In genomic region chr3:55521086-55522060, GRCh38 we compare ENCODE assay signal across 13 cellular contexts. TPM values are rescaled to one million over a fixed set of nuclear protein-coding genes. Genes with fewer than 3 reads are reported as not detected.
DNase-seq lines count a peak whose midpoint lies in the region; ATAC-seq, FAIRE-seq and TF ChIP-seq lines count a peak whose summit lies in the region.
"Had no signal": no experiment of that assay in that cellular context is flagged by ENCODE, and none has a peak within 500 bp of the region (broad histone marks: within the 10 kb centered on the region; RNA-seq: fewer than 3 reads in every experiment).

No MANE protein-coding gene starts in this region.

- TF ChIP-seq CTCF in GM23338 (conservative IDR thresholded peaks at IDR 0.05; ENCODE audit: low read depth in 2 of 2): no peak
- no peak for TF ChIP-seq CTCF in foreskin keratinocyte (conservative IDR thresholded peaks at IDR 0.05)

- no peak overlapping the region for H3K4me3 ChIP-seq in GM23338
- H3K4me3 ChIP-seq: adrenal gland, mucosa of descending colon had no signal

- TF ChIP-seq POLR2A in GM12891 (IDR thresholded peaks at IDR 0.05; ENCODE audit: low read depth, low read length): no peak

- H3K4me2 ChIP-seq in GM23338: peak overlapping the region; percentile 44

- H4K20me1 ChIP-seq in GM23338 (replicated peaks; ENCODE audit: insufficient read depth): no peaks in the 10 kb centered on the region

- peak overlapping the region; percentile 53; the same call in 1 of the 2 replicates for H2AFZ ChIP-seq in GM23338

- no peak for FAIRE-seq in GM12891 (lab: Jason Lieb, UNC)
- FAIRE-seq: D721Med had no signal

- H3K79me2 ChIP-seq in GM23338 (replicated peaks; ENCODE audit: insufficient read depth): no peaks in the 10 kb centered on the region

- peak overlapping the region; percentile 43; the same call in 1 of the 2 replicates for H3K27ac Mint-ChIP-seq in GM23338

- peak; percentile 60 for ATAC-seq in GM23338
- peak; percentile 40 for ATAC-seq in foreskin keratinocyte
- ATAC-seq in HG03520 (IDR thresholded peaks at IDR 0.05; ENCODE audit: unreplicated experiment): no peak
- ATAC-seq: mucosa of descending colon had no signal

- H3K4me1 ChIP-seq in GM23338 (ENCODE audit: insufficient read depth): peaks cover 29% of the 10 kb centered on the region
- peaks cover 39% of the 10 kb centered on the region for H3K4me1 ChIP-seq in foreskin keratinocyte

- H3K36me3 Mint-ChIP-seq in GM23338 (ENCODE audit: low read depth): no peaks in the 10 kb centered on the region

- no peaks in the 10 kb centered on the region for H3K36me3 ChIP-seq in GM23338 (ENCODE audit: insufficient read depth)
- H3K36me3 ChIP-seq: adrenal gland had no signal

- H3F3A ChIP-seq in GM23338 (replicated peaks; ENCODE audit: low read depth): no peaks in the 10 kb centered on the region

- H3K9me2 ChIP-seq in GM23338 (ENCODE audit: insufficient read depth): peaks cover 13% of the 10 kb centered on the region

- H3K27ac ChIP-seq in GM23338 (ENCODE audit: low read depth) (peak overlapping the region; percentile 1; the same call in 1 of the 2 replicates), foreskin keratinocyte (no peak overlapping the region)
- H3K27ac ChIP-seq: adrenal gland had no signal

- no peaks in the 10 kb centered on the region for H3K9me3 Mint-ChIP-seq in GM23338

- DNase-seq in GM23338 (ENCODE audit: low spot score): peak; percentile 28
- peak; percentile 4 for DNase-seq in RPMI8226
- peak in 1 of 2 donors; percentile 40 for DNase-seq in foreskin keratinocyte
- peak; percentile 40 for DNase-seq in stromal cell of bone marrow (ENCODE audit: low read depth)
- no peak for DNase-seq in NCI-H2171 (lab: John Stamatoyannopoulos, UW)
- DNase-seq in GM12891 (ENCODE audit: insufficient read length, low spot score): no peak
- DNase-seq: adrenal gland, hypothalamus, mucosa of descending colon, NCI-H446, substantia nigra had no signal

- no peak overlapping the region; the same call in 2 of the 3 replicates for H3K4me3 Mint-ChIP-seq in GM23338

- H3K27me3 Mint-ChIP-seq in GM23338 (ENCODE audit: insufficient read depth, low read depth, poor library complexity): peaks cover 2% of the 10 kb centered on the region

- H3K4me1 Mint-ChIP-seq in GM23338: peaks cover 43% of the 10 kb centered on the region

- H3K27me3 ChIP-seq in GM23338 (ENCODE audit: insufficient read depth) (no peaks in the 10 kb centered on the region), foreskin keratinocyte (no peaks in the 10 kb centered on the region)

TF ChIP-seq in GM23338, 12 proteins besides CTCF, POLR2A, EP300 and RAD21 (continues in another document):
- TF ChIP-seq REST (IDR thresholded peaks at IDR 0.05; ENCODE audit: unreplicated experiment) (no peak), STAT1 (IDR thresholded peaks at IDR 0.05; ENCODE audit: unreplicated experiment) (no peak), JUNB (IDR thresholded peaks at IDR 0.05; ENCODE audit: unreplicated experiment) (no peak)

TF ChIP-seq in GM12891, 5 proteins besides CTCF, POLR2A, EP300 and RAD21:
- no peak for TF ChIP-seq SPI1 (IDR thresholded peaks at IDR 0.05; ENCODE audit: low read depth, low read length)
- TF ChIP-seq POLR2AphosphoS5 (IDR thresholded peaks at IDR 0.05; ENCODE audit: low read depth, low read length): no peak
- no peak for TF ChIP-seq POU2F2 (IDR thresholded peaks at IDR 0.05; ENCODE audit: low read depth, low read length)
- no peak for TF ChIP-seq PAX5 (IDR thresholded peaks at IDR 0.05; ENCODE audit: insufficient read depth, low read length, severe bottlenecking)

RNA-seq across cellular contexts. Expression of gene WNT5A, which starts 34.3 kb away (rescaled TPM):
- total RNA-seq in GM23338 (2014; rRNA removed; shearing (Covaris generic)): 2.2 and 4.0 TPM in 2 replicates
- polyA plus RNA-seq in GM23338 (2016; fragmentation: Nextera tagmentation; extraction: Ambion mirVana) (0.53 and 0.82 TPM in 2 replicates), foreskin keratinocyte (4.0 and 4.9 TPM in 2 replicates)
- total RNA-seq in foreskin keratinocyte: 13.5 and 19.6 TPM in 2 replicates
- 0.01 TPM for polyA plus RNA-seq in GM12891 (2012; ENCODE audit: low read depth, missing spikeins)

Comparison
In these comparisons a context has a peak if more than half of its experiments do, and no peak if none do; other contexts are left out.
1. DNase-seq: peak in GM23338 (single experiment), RPMI8226 (single experiment) and stromal cell of bone marrow (single experiment); none in NCI-H2171 (single experiment) and GM12891 (single experiment).